In genomic region chr15:23035964-23036566, GRCh38 we compare ENCODE assay signal across 8 cellular contexts. TPM values are rescaled to one million over a fixed set of nuclear protein-coding genes. Genes with fewer than 3 reads are reported as not detected.
DNase-seq lines count a peak whose midpoint lies in the region; ATAC-seq and TF ChIP-seq lines count a peak whose summit lies in the region.
"Had no signal": no experiment of that assay in that cellular context is flagged by ENCODE, and none has a peak within 500 bp of the region (broad histone marks: within the 10 kb centered on the region; RNA-seq: fewer than 3 reads in every experiment).

No MANE protein-coding gene starts in this region.

- peak; percentile 23 for TF ChIP-seq CTCF in Calu3 (IDR thresholded peaks at IDR 0.05; ENCODE audit: unreplicated experiment)
- TF ChIP-seq CTCF in GM23338 (conservative IDR thresholded peaks at IDR 0.05; ENCODE audit: low read depth in 2 of 2): peak; percentile 77 to 79

- no peaks in the 10 kb centered on the region; the same call in 1 of the 2 replicates for H3K4me1 ChIP-seq in GM23338 (ENCODE audit: insufficient read depth)

- H3K79me2 ChIP-seq in GM23338 (replicated peaks; ENCODE audit: insufficient read depth): peaks cover 11% of the 10 kb centered on the region

- ATAC-seq in GM23338: peak; percentile 56
- ATAC-seq in HG03442 (IDR thresholded peaks at IDR 0.05; ENCODE audit: unreplicated experiment): no peak

- CTCF ChIA-PET in Calu3 (lab: Charles Lee): no interaction called here

- BruUV-seq in Calu3 (replicated peaks; lab: Mats Ljungman, UMichigan): no TSS peak

- H2AFZ ChIP-seq in GM23338: no peak overlapping the region

- H3K36me3 ChIP-seq in GM23338 (ENCODE audit: insufficient read depth): peaks cover 21% of the 10 kb centered on the region

- no peaks in the 10 kb centered on the region for H3K9me2 ChIP-seq in GM23338 (ENCODE audit: insufficient read depth)

- DNase-seq in Calu3 (peak; percentile 29), GM23338 (ENCODE audit: low spot score) (peak; percentile 87), RPMI8226 (peak; percentile 55), amniotic epithelial cell (ENCODE audit: low read depth) (peak; percentile 51), immature natural killer cell (peak; percentile 23 to 35 (median 25))
- DNase-seq in stimulated activated CD4-positive, alpha-beta T cell treated with anti-CD3 and anti-CD28 coated beads, Interleukin-4, amount 100 ng/mL, for 48 hours (ENCODE audit: low read depth in 2 of 2): peak; percentile 32 to 50

- intact Hi-C loops in Calu3 (cut with micrococcal nuclease; ENCODE audit: unreplicated experiment): no loop called here

- no peaks in the 10 kb centered on the region for H4K20me1 ChIP-seq in GM23338 (replicated peaks; ENCODE audit: insufficient read depth)

- H3K9me3 Mint-ChIP-seq in Calu3 (ENCODE audit: low read depth, unreplicated experiment) (no peaks in the 10 kb centered on the region), GM23338 (peaks cover 5% of the 10 kb centered on the region), immature natural killer cell (no peaks in the 10 kb centered on the region)
- H3K9me3 Mint-ChIP-seq: activated naive CD4-positive, alpha-beta T cell treated with anti-CD3 and anti-CD28 coated beads, Interleukin-2, amount 50 U/mL, for 24 hours had no signal

- H3K36me3 Mint-ChIP-seq in Calu3 (ENCODE audit: insufficient read depth, unreplicated experiment) (peaks cover 14% of the 10 kb centered on the region), GM23338 (ENCODE audit: low read depth) (peaks cover 45% of the 10 kb centered on the region), immature natural killer cell (peaks cover 8 to 18% (median 11%) of the 10 kb centered on the region in 3 donors)

- no peak overlapping the region for H3K4me3 ChIP-seq in GM23338

- no peaks in the 10 kb centered on the region for H3F3A ChIP-seq in GM23338 (replicated peaks; ENCODE audit: low read depth)

- H3K27ac ChIP-seq in GM23338 (ENCODE audit: low read depth): no peak overlapping the region

- no peak overlapping the region for H3K4me3 Mint-ChIP-seq in Calu3 (ENCODE audit: low read depth, unreplicated experiment)
- H3K4me3 Mint-ChIP-seq in GM23338: no peak overlapping the region
- H3K4me3 Mint-ChIP-seq in immature natural killer cell: no peak overlapping the region

- H3K27me3 Mint-ChIP-seq in Calu3 (ENCODE audit: unreplicated experiment) (no peaks in the 10 kb centered on the region), GM23338 (ENCODE audit: insufficient read depth, low read depth, poor library complexity) (peaks cover 2% of the 10 kb centered on the region), immature natural killer cell (ENCODE audit: low read depth in 3 of 3) (peaks cover 0 to 7% (median 0%) of the 10 kb centered on the region in 3 donors)
- H3K27me3 Mint-ChIP-seq: activated naive CD4-positive, alpha-beta T cell treated with anti-CD3 and anti-CD28 coated beads, Interleukin-2, amount 50 U/mL, for 24 hours had no signal

- H3K4me1 Mint-ChIP-seq in Calu3 (ENCODE audit: low read depth, unreplicated experiment) (no peaks in the 10 kb centered on the region), GM23338 (no peaks in the 10 kb centered on the region; the same call in 2 of the 3 replicates), immature natural killer cell (peaks cover 13 to 24% of the 10 kb centered on the region in 2 donors)

- no peaks in the 10 kb centered on the region for H3K27me3 ChIP-seq in GM23338 (ENCODE audit: insufficient read depth)

- H3K4me2 ChIP-seq in GM23338: no peak overlapping the region

- no peak overlapping the region for H3K27ac Mint-ChIP-seq in Calu3 (ENCODE audit: unreplicated experiment)
- no peak overlapping the region for H3K27ac Mint-ChIP-seq in GM23338
- H3K27ac Mint-ChIP-seq in immature natural killer cell: no peak overlapping the region
- H3K27ac Mint-ChIP-seq: activated naive CD4-positive, alpha-beta T cell treated with anti-CD3 and anti-CD28 coated beads, Interleukin-2, amount 50 U/mL, for 24 hours had no signal

TF ChIP-seq in GM23338, 12 proteins besides CTCF, POLR2A, EP300 and RAD21 (continues in another document):
- TF ChIP-seq NANOG (IDR thresholded peaks at IDR 0.05; ENCODE audit: borderline replicate concordance): no peak
- TF ChIP-seq EZH2phosphoT487 (IDR thresholded peaks at IDR 0.05; ENCODE audit: unreplicated experiment): no peak
- no peak for TF ChIP-seq ETS1 (IDR thresholded peaks at IDR 0.05)
- no peak for TF ChIP-seq ZNF462 (CRISPR knock-in tag; IDR thresholded peaks at IDR 0.05)
- TF ChIP-seq ZNF114 (CRISPR knock-in tag; IDR thresholded peaks at IDR 0.05): no peak
- no peak for TF ChIP-seq CREB1 (CRISPR knock-in tag; IDR thresholded peaks at IDR 0.05; ENCODE audit: low read depth)
- no peak for TF ChIP-seq POLR2AphosphoS5 (IDR thresholded peaks at IDR 0.05; ENCODE audit: low read depth)
- TF ChIP-seq JUNB (IDR thresholded peaks at IDR 0.05; ENCODE audit: unreplicated experiment): no peak

RNA-seq across cellular contexts. Expression of gene TUBGCP5, which starts 3.3 kb away (rescaled TPM):
- total RNA-seq in Calu3 (2022): 6.8 and 7.8 TPM in 2 replicates
- 12.8 and 21.7 TPM in 2 replicates for total RNA-seq in GM23338 (2014; rRNA removed; shearing (Covaris generic))
- polyA plus RNA-seq in GM23338 (2016; fragmentation: Nextera tagmentation; extraction: Ambion mirVana) (7.7 and 12.0 TPM in 2 replicates), immature natural killer cell (1 to 10 TPM; 3.6 to 7.9 (median 4.8) TPM)

RNA-seq across cellular contexts. Expression of gene CYFIP1, which starts 55.9 kb away (rescaled TPM):
- total RNA-seq in Calu3 (2022): 53.7 and 60.1 TPM in 2 replicates
- total RNA-seq in GM23338 (2014; rRNA removed; shearing (Covaris generic)): 68.8 and 73.9 TPM in 2 replicates
- polyA plus RNA-seq in GM23338 (2016; fragmentation: Nextera tagmentation; extraction: Ambion mirVana) (19.8 and 20.0 TPM in 2 replicates), immature natural killer cell (1 to 10 TPM; 3.4 to 5.6 (median 3.7) TPM)

Comparison
In these comparisons a context has a peak if more than half of its experiments do, and no peak if none do; other contexts are left out.
1. DNase-seq: peak in every context shown above with its lines; median percentile 87 in GM23338; 55 in RPMI8226; 51 in amniotic epithelial cell; 41 in stimulated activated CD4-positive, alpha-beta T cell treated with anti-CD3 and anti-CD28 coated beads, Interleukin-4, amount 100 ng/mL, for 48 hours; 29 in Calu3; 25 in immature natural killer cell.